Comparison of ENCODE assay signal across 8 cellular contexts in genomic region chr11:35173011-35173511, GRCh38. TPM values are rescaled to one million over a fixed set of nuclear protein-coding genes. Genes with fewer than 3 reads are reported as not detected.
DNase-seq lines count a peak whose midpoint lies in the region; ATAC-seq and TF ChIP-seq lines count a peak whose summit lies in the region.

No MANE protein-coding gene starts in this region.

- H3K4me1 Mint-ChIP-seq in glutamatergic neuron (ENCODE audit: low read depth, unreplicated experiment) = no peaks in the 10 kb centered on the region

- H3K4me3 ChIP-seq in HUES48 (ENCODE audit: low read depth, low read length) = no peak overlapping the region
- H3K4me3 ChIP-seq in esophagus squamous epithelium = no peak overlapping the region
- H3K4me3 ChIP-seq in thyroid gland (replicated peaks in 1 of 3) = no peak overlapping the region

- H3K4me3 Mint-ChIP-seq in glutamatergic neuron (ENCODE audit: unreplicated experiment) = no peak overlapping the region

- no peak for TF ChIP-seq POLR2A in esophagus squamous epithelium (IDR thresholded peaks at IDR 0.05)
- TF ChIP-seq POLR2A in thyroid gland (IDR thresholded peaks at IDR 0.05) = no peak

- H3K9me3 Mint-ChIP-seq in glutamatergic neuron (ENCODE audit: unreplicated experiment) = no peaks in the 10 kb centered on the region

- ATAC-seq in Right ventricle myocardium inferior = peak; percentile 59

- H3K9me3 ChIP-seq in HUES48 (ENCODE audit: control insufficient read depth, insufficient read depth, low read length) = no peaks in the 10 kb centered on the region
- H3K9me3 ChIP-seq in esophagus squamous epithelium = no peaks in the 10 kb centered on the region
- no peaks in the 10 kb centered on the region for H3K9me3 ChIP-seq in thyroid gland

- no peaks in the 10 kb centered on the region for H3K36me3 Mint-ChIP-seq in glutamatergic neuron (ENCODE audit: unreplicated experiment)

- 19 to 26% methylated on average over 2 of the region's 2 CpGs for WGBS in esophagus squamous epithelium, 2 donors
- 10% methylated on average over 2 of the region's 2 CpGs for WGBS in thyroid gland, 2 donors

- intact Hi-C loops in Right ventricle myocardium inferior (cut with DNase I) (no loop called here), cardiac septum (cut with DNase I) (no loop called here), esophagus squamous epithelium (cut with DNase I) (no loop called here), thyroid gland (cut with DNase I) (no loop called here)

- H3K27ac ChIP-seq in HUES48 (ENCODE audit: low read depth, low read length) (peak overlapping the region; percentile 65), esophagus squamous epithelium (peak overlapping the region; percentile 53 to 72 (median 66)), thyroid gland (peak overlapping the region in 2 of 3 donors; percentile 63 to 70)

- H3K27me3 Mint-ChIP-seq in glutamatergic neuron (ENCODE audit: unreplicated experiment) = peaks cover 1% of the 10 kb centered on the region

- no peak overlapping the region for H3K27ac Mint-ChIP-seq in glutamatergic neuron (ENCODE audit: unreplicated experiment)

- TF ChIP-seq CTCF in esophagus squamous epithelium (IDR thresholded peaks at IDR 0.05) (no peak), thyroid gland (IDR thresholded peaks at IDR 0.05) (no peak), glutamatergic neuron (IDR thresholded peaks at IDR 0.05; ENCODE audit: partially characterized antibody, unreplicated experiment) (no peak)

- H3K9ac ChIP-seq in HUES48 (ENCODE audit: low read depth, low read length) = no peak overlapping the region

- peaks cover 24% of the 10 kb centered on the region for H3K4me1 ChIP-seq in HUES48 (ENCODE audit: control insufficient read depth, insufficient read depth, low read length)
- peaks cover 37 to 97% (median 55%) of the 10 kb centered on the region in 3 donors for H3K4me1 ChIP-seq in esophagus squamous epithelium
- peaks cover 46 to 66% of the 10 kb centered on the region in 2 donors for H3K4me1 ChIP-seq in thyroid gland

- no peaks in the 10 kb centered on the region; the same call in 1 of the 2 replicates for H3K36me3 ChIP-seq in HUES48 (ENCODE audit: control insufficient read depth, insufficient read depth, low read length)
- peaks cover 12 to 20% (median 14%) of the 10 kb centered on the region in 3 donors for H3K36me3 ChIP-seq in esophagus squamous epithelium
- no peaks in the 10 kb centered on the region for H3K36me3 ChIP-seq in thyroid gland

- DNase-seq in Right ventricle myocardium inferior (ENCODE audit: missing footprints) = peak; percentile 73
- DNase-seq in cardiac septum (ENCODE audit: low spot score) = no peak
- DNase-seq in esophagus squamous epithelium (lab: John Stamatoyannopoulos, UW) = no peak
- peak; percentile 48 to 57 for DNase-seq in thyroid gland
- DNase-seq in NCI-H2196 (lab: John Stamatoyannopoulos, UW; ENCODE audit: unreplicated experiment) = no peak
- no peak for DNase-seq in DMS 273 (lab: John Stamatoyannopoulos, UW; ENCODE audit: unreplicated experiment)
- DNase-seq in glutamatergic neuron = no peak

- H3K27me3 ChIP-seq in HUES48 (ENCODE audit: control insufficient read depth, insufficient read depth, low read length) = no peaks in the 10 kb centered on the region
- H3K27me3 ChIP-seq in esophagus squamous epithelium = no peaks in the 10 kb centered on the region
- H3K27me3 ChIP-seq in thyroid gland = no peaks in the 10 kb centered on the region

RNA-seq across cellular contexts. Expression of gene CD44, which starts 34.1 kb away (rescaled TPM):
- total RNA-seq in Right ventricle myocardium inferior (19.9 TPM), cardiac septum (55.6 TPM), esophagus squamous epithelium (100 to 1,000 TPM; 418 to 565 (median 463) TPM), thyroid gland (100 to 1,000 TPM; 164 to 302 (median 189) TPM), glutamatergic neuron (ENCODE audit: unreplicated experiment) (0.71 TPM)

Comparison
In these comparisons a context has a peak if more than half of its experiments do, and no peak if none do; other contexts are left out.
1. DNase-seq: peak in Right ventricle myocardium inferior (single experiment) and thyroid gland (2 of 2); none in cardiac septum (single experiment), esophagus squamous epithelium (single experiment), NCI-H2196 (single experiment), DMS 273 (single experiment) and glutamatergic neuron (single experiment).
2. RNA of gene CD44, which starts 34.1 kb away (total RNA-seq): 418 to 565 TPM in esophagus squamous epithelium, 164 to 302 TPM in thyroid gland, 55.6 TPM in cardiac septum (single experiment) and 19.9 TPM in Right ventricle myocardium inferior (single experiment); 0.71 TPM in glutamatergic neuron (single experiment); every median in the first group is over 10 times any median in the second.
3. Peak in every context shown above with its lines, with median percentiles within 50 percentile points of each other: H3K27ac ChIP-seq.